14 cellular contexts compared by ENCODE assay signal in genomic region chr22:37167981-37168647, GRCh38. TPM values are rescaled to one million over a fixed set of nuclear protein-coding genes. Genes with fewer than 3 reads are reported as not detected.
A peak's percentile ranks its signal among the peaks of the same experiment; 100 is the strongest.
DNase-seq lines count a peak whose midpoint lies in the region; ATAC-seq and TF ChIP-seq lines count a peak whose summit lies in the region.
"Had no signal": no experiment of that assay in that cellular context is flagged by ENCODE, and none has a peak within 500 bp of the region (broad histone marks: within the 10 kb centered on the region; RNA-seq: fewer than 3 reads in every experiment).

No MANE protein-coding gene starts in this region.

- dilution Hi-C loops in IMR-90 (cut with HindIII; ENCODE audit: low sequenced_read_pairs, unreplicated experiment): no loop called here

- peak overlapping the region; percentile 83 for H3K4me3 ChIP-seq in CD4-positive, CD25-positive, alpha-beta regulatory T cell (ENCODE audit: low read depth, low read length)
- H3K4me3 ChIP-seq in IMR-90 (ENCODE audit: insufficient read depth, low read depth, low read length): no peak overlapping the region
- H3K4me3 ChIP-seq: prostate gland had no signal

- H3K9ac ChIP-seq in IMR-90 (ENCODE audit: low read depth, low read length): no peak overlapping the region

- H2BK120ac ChIP-seq in IMR-90 (ENCODE audit: low read depth, low read length): no peak overlapping the region

- no peak overlapping the region for H2AK5ac ChIP-seq in IMR-90 (ENCODE audit: low read depth, low read length)

- TF ChIP-seq POLR2A in IMR-90 (IDR thresholded peaks at IDR 0.05; ENCODE audit: low read depth, low read length): no peak

- H4K5ac ChIP-seq in IMR-90 (ENCODE audit: low read depth, low read length): no peak overlapping the region

- intact Hi-C loops in IMR-90 (cut with micrococcal nuclease): no loop called here

- no peaks in the 10 kb centered on the region for H3K27me3 Mint-ChIP-seq in CD4-positive, CD25-positive, alpha-beta regulatory T cell
- no peaks in the 10 kb centered on the region for H3K27me3 Mint-ChIP-seq in activated naive CD8-positive, alpha-beta T cell treated with anti-CD3 and anti-CD28 coated beads for 36 hours
- H3K27me3 Mint-ChIP-seq in naive thymus-derived CD8-positive, alpha-beta T cell: no peaks in the 10 kb centered on the region

- no peak for ATAC-seq in CD4-positive, CD25-positive, alpha-beta regulatory T cell (ENCODE audit: low read depth in 2 of 2)
- no peak for ATAC-seq in IMR-90 (ENCODE audit: low read depth)
- ATAC-seq in naive thymus-derived CD8-positive, alpha-beta T cell: no peak

- no peaks in the 10 kb centered on the region for H3K9me1 ChIP-seq in IMR-90 (ENCODE audit: insufficient read depth, low read length)

- no TSS peak for BruUV-seq in IMR-90 (replicated peaks; lab: Mats Ljungman, UMichigan)

- H3K4me1 Mint-ChIP-seq in CD4-positive, CD25-positive, alpha-beta regulatory T cell: peaks cover 14 to 98% (median 61%) of the 10 kb centered on the region in 4 donors
- H3K4me1 Mint-ChIP-seq in activated naive CD8-positive, alpha-beta T cell treated with anti-CD3 and anti-CD28 coated beads for 36 hours: peaks cover 63% of the 10 kb centered on the region
- H3K4me1 Mint-ChIP-seq in naive thymus-derived CD8-positive, alpha-beta T cell: peaks cover 41 to 88% (median 81%) of the 10 kb centered on the region in 4 donors

- DNase-seq in CD4-positive, CD25-positive, alpha-beta regulatory T cell: peak in 1 of 3 donors; percentile 68
- DNase-seq in IMR-90: no peak
- no peak for DNase-seq in activated naive CD8-positive, alpha-beta T cell treated with anti-CD3 and anti-CD28 coated beads for 36 hours
- no peak for DNase-seq in naive thymus-derived CD8-positive, alpha-beta T cell
- no peak for DNase-seq in NCI-H1930 (lab: John Stamatoyannopoulos, UW)
- no peak for DNase-seq in hepatic stellate cell (ENCODE audit: low spot score)
- no peak for DNase-seq in HUDEP-2 (lab: John Stamatoyannopoulos, UW; ENCODE audit: unreplicated experiment in 76 of 76)
- no peak for DNase-seq in NCI-H2196 (lab: John Stamatoyannopoulos, UW; ENCODE audit: unreplicated experiment)
- DNase-seq: Kasumi-1; stimulated activated CD4-positive, alpha-beta T cell treated with anti-CD3 and anti-CD28 coated beads, Interleukin-4, amount 100 ng/mL, for 24 hours had no signal

- peak overlapping the region; percentile 90 for H3K27ac ChIP-seq in CD4-positive, CD25-positive, alpha-beta regulatory T cell (ENCODE audit: insufficient read depth, low read length, poor library complexity, severe bottlenecking)
- H3K27ac ChIP-seq in IMR-90 (ENCODE audit: insufficient read depth, low read length): no peak overlapping the region
- H3K27ac ChIP-seq: epithelial cell of prostate, prostate gland, RWPE1 had no signal

- no peaks in the 10 kb centered on the region for H3K79me1 ChIP-seq in IMR-90 (ENCODE audit: low read depth in 1 of 2, low read length in 2 of 2)

- H3K36me3 Mint-ChIP-seq in CD4-positive, CD25-positive, alpha-beta regulatory T cell: peaks cover 15% of the 10 kb centered on the region
- H3K36me3 Mint-ChIP-seq in activated naive CD8-positive, alpha-beta T cell treated with anti-CD3 and anti-CD28 coated beads for 36 hours: no peaks in the 10 kb centered on the region
- no peaks in the 10 kb centered on the region for H3K36me3 Mint-ChIP-seq in naive thymus-derived CD8-positive, alpha-beta T cell
- H3K36me3 Mint-ChIP-seq: mesothelial cell of epicardium had no signal

- no peak overlapping the region for H3K56ac ChIP-seq in IMR-90 (ENCODE audit: extremely low read depth, insufficient read depth, low read length)

- H4K20me1 ChIP-seq in IMR-90 (ENCODE audit: insufficient read depth, low read length): no peaks in the 10 kb centered on the region

- peaks cover 5% of the 10 kb centered on the region for H3K36me3 ChIP-seq in CD4-positive, CD25-positive, alpha-beta regulatory T cell (ENCODE audit: control insufficient read depth, insufficient read depth, low read length)
- H3K36me3 ChIP-seq in IMR-90 (ENCODE audit: control insufficient read depth, insufficient read depth, low read length): no peaks in the 10 kb centered on the region
- H3K36me3 ChIP-seq: prostate gland had no signal

- no peak overlapping the region for H2BK5ac ChIP-seq in IMR-90 (ENCODE audit: low read depth, low read length, poor library complexity, severe bottlenecking)

- H2BK20ac ChIP-seq in IMR-90 (ENCODE audit: low read depth, low read length): no peak overlapping the region

- POLR2A ChIA-PET in IMR-90 (lab: Charles Lee; ENCODE audit: unreplicated experiment): no interaction called here
- POLR2A ChIA-PET in naive thymus-derived CD8-positive, alpha-beta T cell (lab: Charles Lee): interaction anchor here (0.8 to 4.4 kb wide), 11 partner anchors 10 to 92 kb away, joined by 4 to 65 read pairs (median 18); partner anchors contain the start of genes IL2RB and RAC2

- no peak overlapping the region for H3K18ac ChIP-seq in IMR-90 (ENCODE audit: low read depth, low read length)

- H3K4me2 ChIP-seq in IMR-90 (ENCODE audit: low read depth, low read length): no peak overlapping the region

- no peak overlapping the region for H4K8ac ChIP-seq in IMR-90 (ENCODE audit: low read depth in 2 of 2, low read length in 2 of 2)

- peaks cover 0 to 2% (median 0%) of the 10 kb centered on the region in 7 donors for H3K9me3 Mint-ChIP-seq in CD4-positive, CD25-positive, alpha-beta regulatory T cell
- H3K9me3 Mint-ChIP-seq in activated naive CD8-positive, alpha-beta T cell treated with anti-CD3 and anti-CD28 coated beads for 36 hours: no peaks in the 10 kb centered on the region
- no peaks in the 10 kb centered on the region for H3K9me3 Mint-ChIP-seq in naive thymus-derived CD8-positive, alpha-beta T cell
- H3K9me3 Mint-ChIP-seq: mesothelial cell of epicardium had no signal

- no peak overlapping the region for H3K14ac ChIP-seq in IMR-90 (replicated peaks; ENCODE audit: low read depth, low read length)

- H2AK9ac ChIP-seq in IMR-90 (replicated peaks; ENCODE audit: low read depth, low read length, poor library complexity): peak overlapping the region; percentile 68

- no peak overlapping the region; the same call in 1 of the 2 replicates for H3K23ac ChIP-seq in IMR-90 (ENCODE audit: low read depth, low read length)

- H3K4ac ChIP-seq in IMR-90 (ENCODE audit: low read depth, low read length): no peak overlapping the region

- in situ Hi-C loops in IMR-90 (cut with MboI; ENCODE audit: low sequenced_read_pairs): no loop called here

- no peak overlapping the region for H2BK15ac ChIP-seq in IMR-90 (ENCODE audit: low read depth, low read length)

- H3K9me3 ChIP-seq in CD4-positive, CD25-positive, alpha-beta regulatory T cell (ENCODE audit: control insufficient read depth in 2 of 2, low read length in 2 of 2): no peaks in the 10 kb centered on the region
- H3K9me3 ChIP-seq in IMR-90 (ENCODE audit: control insufficient read depth, insufficient read depth, low read length): no peaks in the 10 kb centered on the region
- H3K9me3 ChIP-seq: prostate gland had no signal

- H3K4me3 Mint-ChIP-seq in CD4-positive, CD25-positive, alpha-beta regulatory T cell: peak overlapping the region; percentile 84 to 99 (median 97)
- H3K4me3 Mint-ChIP-seq in activated naive CD8-positive, alpha-beta T cell treated with anti-CD3 and anti-CD28 coated beads for 36 hours: peak overlapping the region; percentile 69
- H3K4me3 Mint-ChIP-seq in naive thymus-derived CD8-positive, alpha-beta T cell: peak overlapping the region; percentile 69 to 96 (median 89)
- H3K4me3 Mint-ChIP-seq: mesothelial cell of epicardium had no signal

- 38% methylated on average over 2 of the region's 8 CpGs; no CpG with 5 or more reads in 1 of the 2 experiments for whole genome bisulfite sequencing in IMR-90 (ENCODE audit: extremely low coverage in 2 of 2, insufficient read length in 1 of 2), 2 experiments

- H3K27ac Mint-ChIP-seq in CD4-positive, CD25-positive, alpha-beta regulatory T cell: peak overlapping the region; percentile 94 to 99 (median 98)
- H3K27ac Mint-ChIP-seq in activated naive CD8-positive, alpha-beta T cell treated with anti-CD3 and anti-CD28 coated beads for 36 hours: peak overlapping the region; percentile 75
- peak overlapping the region; percentile 84 to 99 (median 94) for H3K27ac Mint-ChIP-seq in naive thymus-derived CD8-positive, alpha-beta T cell
- H3K27ac Mint-ChIP-seq: mesothelial cell of epicardium had no signal

- no peak for TF ChIP-seq RAD21 in IMR-90 (IDR thresholded peaks at IDR 0.05; ENCODE audit: low read length)

- H3K27me3 ChIP-seq in CD4-positive, CD25-positive, alpha-beta regulatory T cell (ENCODE audit: control insufficient read depth, insufficient read depth, low read length): no peaks in the 10 kb centered on the region
- peaks cover 24% of the 10 kb centered on the region for H3K27me3 ChIP-seq in IMR-90 (ENCODE audit: control insufficient read depth, insufficient read depth, low read length)

- H4K91ac ChIP-seq in IMR-90 (ENCODE audit: insufficient read depth, low read depth, low read length): no peak overlapping the region

- no peak for TF ChIP-seq CTCF in IMR-90 (conservative IDR thresholded peaks at IDR 0.05; ENCODE audit: low read depth, low read length)

- peaks cover 99% of the 10 kb centered on the region for H3K4me1 ChIP-seq in CD4-positive, CD25-positive, alpha-beta regulatory T cell (ENCODE audit: control insufficient read depth, insufficient read depth, low read length, poor library complexity, severe bottlenecking)
- no peaks in the 10 kb centered on the region; the same call in 1 of the 2 replicates for H3K4me1 ChIP-seq in IMR-90 (ENCODE audit: control insufficient read depth, insufficient read depth, low read length)

- CTCF ChIA-PET in IMR-90 (lab: Yijun Ruan, JAX): interaction anchor here (0.5 kb wide), 1 partner anchor 284 kb away, joined by 3 read pairs; no protein-coding TSS in a partner anchor

- H2AFZ ChIP-seq in IMR-90 (replicated peaks; ENCODE audit: low read length, poor library complexity): no peak overlapping the region

RNA-seq across cellular contexts. Expression of gene IL2RB, which starts 18.4 kb away (rescaled TPM):
- 197 TPM for total RNA-seq in CD4-positive, CD25-positive, alpha-beta regulatory T cell
- 100 to 1,000 TPM; 160 to 189 (median 163) TPM for polyA plus RNA-seq in CD4-positive, CD25-positive, alpha-beta regulatory T cell
- not detected in 2 replicates for total RNA-seq in IMR-90 (2012; rRNA removed)
- polyA plus RNA-seq in IMR-90 (2012; rRNA removed): 1.0 and 1.2 TPM in 2 replicates
- polyA plus RNA-seq in IMR-90 (2012; cell fraction: cytosol; rRNA removed): 0.82 and 1.5 TPM in 2 replicates
- 0.19 and 0.29 TPM in 2 replicates for polyA plus RNA-seq in IMR-90 (2012; cell fraction: nucleus; rRNA removed; ENCODE audit: low replicate concordance)
- total RNA-seq in activated naive CD8-positive, alpha-beta T cell treated with anti-CD3 and anti-CD28 coated beads for 36 hours: 100 to 1,000 TPM; 148 to 149 TPM
- total RNA-seq in naive thymus-derived CD8-positive, alpha-beta T cell: 10 to 100 TPM; 31.1 to 34.2 TPM
- polyA plus RNA-seq in naive thymus-derived CD8-positive, alpha-beta T cell: 100 to 1,000 TPM in 1 of 3 donors, 10 to 100 TPM in 2; 74.9 to 113 (median 81.1) TPM

RNA-seq across cellular contexts. Expression of gene C1QTNF6, which starts 19.9 kb away (rescaled TPM):
- total RNA-seq in CD4-positive, CD25-positive, alpha-beta regulatory T cell: 13.6 TPM
- polyA plus RNA-seq in CD4-positive, CD25-positive, alpha-beta regulatory T cell: 1 to 10 TPM; 1.6 to 2.4 (median 2.1) TPM
- total RNA-seq in IMR-90 (2012; rRNA removed): 1.1 TPM in 2 replicates
- 10.0 and 10.9 TPM in 2 replicates for polyA plus RNA-seq in IMR-90 (2012; rRNA removed)
- 3.1 and 9.8 TPM in 2 replicates for polyA plus RNA-seq in IMR-90 (2012; cell fraction: cytosol; rRNA removed)
- polyA plus RNA-seq in IMR-90 (2012; cell fraction: nucleus; rRNA removed; ENCODE audit: low replicate concordance): 53.9 and 59.1 TPM in 2 replicates
- total RNA-seq in activated naive CD8-positive, alpha-beta T cell treated with anti-CD3 and anti-CD28 coated beads for 36 hours: 1 to 10 TPM; 2.7 to 3.2 TPM
- total RNA-seq in naive thymus-derived CD8-positive, alpha-beta T cell: 10 to 100 TPM; 24.6 to 25.7 TPM
- polyA plus RNA-seq in naive thymus-derived CD8-positive, alpha-beta T cell: 1 to 10 TPM in 2 of 3 donors, under 1 TPM in 1; 0.68 to 4.0 (median 1.7) TPM

RNA-seq across cellular contexts. Expression of gene SSTR3, which starts 44.2 kb away (rescaled TPM):
- total RNA-seq in CD4-positive, CD25-positive, alpha-beta regulatory T cell: 4.3 TPM
- polyA plus RNA-seq in CD4-positive, CD25-positive, alpha-beta regulatory T cell: 1 to 10 TPM; 2.5 to 4.4 (median 3.6) TPM
- under 0.01 TPM in 2 replicates for total RNA-seq in IMR-90 (2012; rRNA removed)
- 0.07 TPM in 2 replicates for polyA plus RNA-seq in IMR-90 (2012; rRNA removed)
- 0.03 and 0.04 TPM in 2 replicates for polyA plus RNA-seq in IMR-90 (2012; cell fraction: cytosol; rRNA removed)
- polyA plus RNA-seq in IMR-90 (2012; cell fraction: nucleus; rRNA removed; ENCODE audit: low replicate concordance): 0.09 and 0.16 TPM in 2 replicates
- total RNA-seq in activated naive CD8-positive, alpha-beta T cell treated with anti-CD3 and anti-CD28 coated beads for 36 hours: 1 to 10 TPM; 7.1 to 7.4 TPM
- 10 to 100 TPM; 13.5 to 13.7 TPM for total RNA-seq in naive thymus-derived CD8-positive, alpha-beta T cell
- polyA plus RNA-seq in naive thymus-derived CD8-positive, alpha-beta T cell: 1 to 10 TPM; 2.9 to 7.3 (median 4.2) TPM

RNA-seq across cellular contexts. Expression of gene TMPRSS6, which starts 58.6 kb away (rescaled TPM):
- total RNA-seq in CD4-positive, CD25-positive, alpha-beta regulatory T cell: 1.5 TPM
- under 1 TPM; 0.10 to 0.18 (median 0.14) TPM for polyA plus RNA-seq in CD4-positive, CD25-positive, alpha-beta regulatory T cell
- not detected in 2 replicates for total RNA-seq in IMR-90 (2012; rRNA removed)
- not detected in 2 replicates for polyA plus RNA-seq in IMR-90 (2012; rRNA removed)
- polyA plus RNA-seq in IMR-90 (2012; cell fraction: cytosol; rRNA removed): not detected in 2 replicates
- not detected in 2 replicates for polyA plus RNA-seq in IMR-90 (2012; cell fraction: nucleus; rRNA removed; ENCODE audit: low replicate concordance)
- 1 to 10 TPM; 1.8 to 2.0 TPM for total RNA-seq in activated naive CD8-positive, alpha-beta T cell treated with anti-CD3 and anti-CD28 coated beads for 36 hours
- total RNA-seq in naive thymus-derived CD8-positive, alpha-beta T cell: under 1 TPM; 0.27 to 0.36 TPM
- polyA plus RNA-seq in naive thymus-derived CD8-positive, alpha-beta T cell: under 1 TPM; 0.05 to 0.09 (median 0.06) TPM
- total RNA-seq: mesothelial cell of epicardium had no signal

Comparison
In these comparisons a context has a peak if more than half of its experiments do, and no peak if none do; other contexts are left out.
1. RNA of gene IL2RB, which starts 18.4 kb away (total RNA-seq): 197 TPM in CD4-positive, CD25-positive, alpha-beta regulatory T cell (single experiment), 148 to 149 TPM in activated naive CD8-positive, alpha-beta T cell treated with anti-CD3 and anti-CD28 coated beads for 36 hours and 31.1 to 34.2 TPM in naive thymus-derived CD8-positive, alpha-beta T cell; not detected in IMR-90; every median in the first group is over 10 times any median in the second.
2. Peak in every context shown above with its lines, with median percentiles within 50 percentile points of each other: H3K27ac Mint-ChIP-seq and H3K4me3 Mint-ChIP-seq.